ENCODE assay signal across 12 cellular contexts in genomic region chr10:132632851-132633684, GRCh38.
A peak's percentile ranks its signal among the peaks of the same experiment; 100 is the strongest.
DNase-seq lines count a peak whose midpoint lies in the region; ATAC-seq, FAIRE-seq and TF ChIP-seq lines count a peak whose summit lies in the region.
"Had no signal": no experiment of that assay in that cellular context is flagged by ENCODE, and none has a peak within 500 bp of the region (broad histone marks: within the 10 kb centered on the region; RNA-seq: fewer than 3 reads in every experiment).

No MANE protein-coding gene starts in this region.

- ATAC-seq in stimulated activated naive B cell treated with anti-CD40 and anti-IgM and Interleukin-4, amounts not matched to agents 10 μg/mL and 1 μg/mL and 100 μg/mL, for 72 hours (replicated peaks): peak; percentile 88 to 91
- ATAC-seq in GM18861 (IDR thresholded peaks at IDR 0.05; ENCODE audit: unreplicated experiment): no peak

- H3K4me3 Mint-ChIP-seq in stimulated activated naive B cell treated with anti-CD40 and anti-IgM and Interleukin-4, amounts not matched to agents 10 μg/mL and 1 μg/mL and 100 μg/mL, for 72 hours: peak overlapping the region; percentile 5 to 53

- H3K27ac Mint-ChIP-seq in stimulated activated naive B cell treated with anti-CD40 and anti-IgM and Interleukin-4, amounts not matched to agents 10 μg/mL and 1 μg/mL and 100 μg/mL, for 72 hours: peak overlapping the region; percentile 90

- H3K27me3 Mint-ChIP-seq in stimulated activated naive B cell treated with anti-CD40 and anti-IgM and Interleukin-4, amounts not matched to agents 10 μg/mL and 1 μg/mL and 100 μg/mL, for 72 hours: no peaks in the 10 kb centered on the region

- H3K36me3 ChIP-seq in kidney (ENCODE audit: control insufficient read depth in 1 of 2, insufficient read depth in 2 of 2, low read length in 2 of 2) (no peaks in the 10 kb centered on the region), A673 (ENCODE audit: insufficient read depth, low read length, poor library complexity, severe bottlenecking) (no peaks in the 10 kb centered on the region)

- FAIRE-seq in kidney (lab: Jason Lieb, UNC): no peak
- FAIRE-seq: colon had no signal

- TF ChIP-seq CTCF in cardiac fibroblast (IDR thresholded peaks at IDR 0.05; ENCODE audit: low read depth, low read length): no peak
- TF ChIP-seq CTCF in kidney (IDR thresholded peaks at IDR 0.05; ENCODE audit: borderline replicate concordance, extremely low read depth, insufficient read depth): no peak
- no peak for TF ChIP-seq CTCF in A673 (conservative IDR thresholded peaks at IDR 0.05; ENCODE audit: low read depth, low read length)

- DNase-seq in GM03348 (ENCODE audit: low spot score) (peak; percentile 84), cardiac fibroblast (ENCODE audit: low read depth in 2 of 2) (peak; percentile 31 to 69), kidney (peak; percentile 60), OCI-M1 (lab: John Stamatoyannopoulos, UW) (no peak), HEK293T (ENCODE audit: extremely low spot score) (no peak), A673 (ENCODE audit: low spot score) (no peak)
- DNase-seq in stimulated activated naive B cell treated with anti-CD40 and anti-IgM and Interleukin-4, amounts not matched to agents 10 μg/mL and 1 μg/mL and 100 μg/mL, for 72 hours: peak; percentile 41
- DNase-seq: Kasumi-1, NCI-H526 treated with DMSO at 0.1 percent for 48 hours had no signal

- no TSS peak for BruUV-seq in A673 (replicated peaks; lab: Mats Ljungman, UMichigan)

- H3K9ac ChIP-seq in kidney (ENCODE audit: low read length in 2 of 2): no peak overlapping the region

- H3K36me3 Mint-ChIP-seq in stimulated activated naive B cell treated with anti-CD40 and anti-IgM and Interleukin-4, amounts not matched to agents 10 μg/mL and 1 μg/mL and 100 μg/mL, for 72 hours: peaks cover 6 to 9% of the 10 kb centered on the region in 2 donors

- POLR2A ChIA-PET in HEK293T (lab: Yijun Ruan, JAX): no interaction called here
- POLR2A ChIA-PET in A673 (lab: Charles Lee; ENCODE audit: low non-redundant PET): no interaction called here

- CTCF ChIA-PET in HEK293T (lab: Yijun Ruan, JAX): interaction anchor here (1.0 to 1.3 kb wide), 3 partner anchors 94 to 174 kb away, joined by 3 to 5 read pairs (median 4); no protein-coding TSS in a partner anchor
- CTCF ChIA-PET in A673 (lab: Charles Lee): no interaction called here

- H3K27ac ChIP-seq in kidney (ENCODE audit: low read depth in 2 of 2, low read length in 2 of 2): no peak overlapping the region
- no peak overlapping the region for H3K27ac ChIP-seq in A673 (ENCODE audit: low read depth, low read length, poor library complexity, severe bottlenecking)

- H3K9me3 ChIP-seq in kidney (ENCODE audit: control insufficient read depth in 1 of 2, low read length in 2 of 2) (no peaks in the 10 kb centered on the region), A673 (ENCODE audit: low read depth, low read length, poor library complexity, severe bottlenecking) (no peaks in the 10 kb centered on the region)
- H3K9me3 ChIP-seq: Caco-2 had no signal

- intact Hi-C loops in kidney (cut with DNase I) (no loop called here), A673 (cut with micrococcal nuclease; ENCODE audit: unreplicated experiment) (no loop called here)

- peaks cover 49 to 77% of the 10 kb centered on the region in 2 donors for H3K4me1 Mint-ChIP-seq in stimulated activated naive B cell treated with anti-CD40 and anti-IgM and Interleukin-4, amounts not matched to agents 10 μg/mL and 1 μg/mL and 100 μg/mL, for 72 hours

- H3K4me1 ChIP-seq in kidney (ENCODE audit: control insufficient read depth in 1 of 2, insufficient read depth in 1 of 2, low read depth in 1 of 2, low read length in 2 of 2) (peaks cover 9 to 38% of the 10 kb centered on the region in 2 donors), A673 (ENCODE audit: insufficient read depth, low read length, poor library complexity, severe bottlenecking) (no peaks in the 10 kb centered on the region)
- H3K4me1 ChIP-seq: Caco-2 had no signal

- no peaks in the 10 kb centered on the region for H3K9me3 Mint-ChIP-seq in stimulated activated naive B cell treated with anti-CD40 and anti-IgM and Interleukin-4, amounts not matched to agents 10 μg/mL and 1 μg/mL and 100 μg/mL, for 72 hours

- H3K27me3 ChIP-seq in A673 (replicated peaks; ENCODE audit: insufficient read depth, low read depth, low read length, poor library complexity): no peaks in the 10 kb centered on the region

- H3K4me3 ChIP-seq in cardiac fibroblast (replicated peaks in 1 of 2; ENCODE audit: low read depth in 2 of 2, low read length in 2 of 2) (no peak overlapping the region), kidney (ENCODE audit: low read length in 2 of 2) (no peak overlapping the region), A673 (ENCODE audit: low read depth, low read length, poor library complexity, severe bottlenecking) (no peak overlapping the region)

TF ChIP-seq in HEK293T, 16 proteins besides CTCF, POLR2A, EP300 and RAD21:
- TF ChIP-seq L3MBTL2 (conservative IDR thresholded peaks at IDR 0.05): no peak
- TF ChIP-seq NFRKB (IDR thresholded peaks at IDR 0.05): no peak
- TF ChIP-seq PKNOX1 (IDR thresholded peaks at IDR 0.05): no peak
- TF ChIP-seq ARNT (IDR thresholded peaks at IDR 0.05): no peak
- TF ChIP-seq FOXA1 (IDR thresholded peaks at IDR 0.05): no peak
- TF ChIP-seq BHLHE40 (IDR thresholded peaks at IDR 0.05; ENCODE audit: borderline replicate concordance): no peak
- no peak for TF ChIP-seq SUZ12 (IDR thresholded peaks at IDR 0.05)
- TF ChIP-seq TARDBP (IDR thresholded peaks at IDR 0.05): no peak
- no peak for TF ChIP-seq LEF1 (IDR thresholded peaks at IDR 0.05; ENCODE audit: borderline replicate concordance)
- no peak for TF ChIP-seq ELF4 (IDR thresholded peaks at IDR 0.05)
- no peak for TF ChIP-seq FOXK2 (IDR thresholded peaks at IDR 0.05)
- no peak for TF ChIP-seq CTBP1 (IDR thresholded peaks at IDR 0.05; ENCODE audit: borderline replicate concordance)
- TF ChIP-seq HDGF (IDR thresholded peaks at IDR 0.05; ENCODE audit: borderline replicate concordance): no peak
- no peak for TF ChIP-seq SP1 (IDR thresholded peaks at IDR 0.05)
- no peak for TF ChIP-seq ZNF384 (IDR thresholded peaks at IDR 0.05)
- TF ChIP-seq FOXM1 (IDR thresholded peaks at IDR 0.05; ENCODE audit: borderline replicate concordance): no peak

Comparison
In these comparisons a context has a peak if more than half of its experiments do, and no peak if none do; other contexts are left out.
1. DNase-seq: peak in GM03348 (single experiment), cardiac fibroblast (2 of 2), kidney (single experiment) and stimulated activated naive B cell treated with anti-CD40 and anti-IgM and Interleukin-4, amounts not matched to agents 10 μg/mL and 1 μg/mL and 100 μg/mL, for 72 hours (single experiment); none in OCI-M1 (single experiment), HEK293T (single experiment) and A673 (single experiment).